8 cellular contexts compared by ENCODE assay signal in the genomic region with DNA sequence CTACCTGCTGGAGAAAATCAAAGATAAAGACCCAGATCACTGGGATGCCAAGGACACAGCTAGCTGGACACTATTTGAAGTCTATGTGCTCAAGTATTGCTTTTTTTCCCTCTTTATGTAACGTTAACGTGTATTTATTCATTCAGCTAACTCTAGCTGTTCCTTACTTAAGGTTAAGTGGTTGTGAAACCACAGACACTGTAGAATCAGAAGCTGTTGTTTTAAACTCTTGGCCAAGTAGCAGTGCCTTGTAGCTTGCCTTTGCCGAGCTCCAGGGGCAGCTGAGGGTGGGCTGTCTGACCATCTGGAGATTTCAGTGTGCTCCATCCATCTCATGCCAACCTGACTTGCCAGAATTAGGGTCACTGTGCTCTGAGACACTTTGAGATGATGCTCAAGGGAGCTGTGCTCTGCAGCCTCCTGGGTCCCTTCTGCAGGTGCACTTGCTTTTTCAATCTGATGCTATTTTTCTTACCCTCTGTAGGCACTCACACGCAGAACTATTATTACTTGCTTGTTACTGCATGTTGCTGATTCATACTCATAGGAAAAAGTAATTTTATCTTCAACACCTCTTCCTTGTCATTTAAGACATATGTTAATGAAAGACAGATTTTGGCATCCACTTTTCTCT.
DNase-seq lines count a peak whose midpoint lies in the region; ATAC-seq, FAIRE-seq and TF ChIP-seq lines count a peak whose summit lies in the region.

No MANE protein-coding gene starts in this region.

- peak overlapping the region; percentile 84 for H3K4me2 ChIP-seq in DOHH2 (ENCODE audit: low read length)

- ATAC-seq in GM19043 (IDR thresholded peaks at IDR 0.05; ENCODE audit: low read depth, unreplicated experiment) (peak; percentile 34), HG03469 (IDR thresholded peaks at IDR 0.05; ENCODE audit: unreplicated experiment) (peak; percentile 22)

- H3K4me3 ChIP-seq in DOHH2 (ENCODE audit: low read length) (peak overlapping the region; percentile 70), choroid plexus epithelial cell (ENCODE audit: low read depth, low read length) (no peak overlapping the region)

- TF ChIP-seq CTCF in DOHH2 (IDR thresholded peaks at IDR 0.05; ENCODE audit: low read depth, low read length, poor library complexity, severe bottlenecking) (no peak), choroid plexus epithelial cell (conservative IDR thresholded peaks at IDR 0.05; ENCODE audit: low read depth, low read length) (no peak), D721Med (IDR thresholded peaks at IDR 0.05; ENCODE audit: insufficient read depth, missing control alignments) (no peak)

- H3K79me2 ChIP-seq in DOHH2 (ENCODE audit: control insufficient read depth, low read length), result no peaks in the 10 kb centered on the region

- H3K9me3 ChIP-seq in DOHH2 (ENCODE audit: control insufficient read depth, insufficient read depth, low read length), result no peaks in the 10 kb centered on the region

- DNase-seq in choroid plexus epithelial cell (ENCODE audit: low read depth) (peak; percentile 47), ACHN (no peak), D721Med (ENCODE audit: insufficient read length, low spot score) (no peak), NCI-H345 treated with DMSO at 0.1 percent for 48 hours (lab: John Stamatoyannopoulos, UW; ENCODE audit: unreplicated experiment) (no peak), cardiac septum (ENCODE audit: low spot score) (no peak)

- H3F3A ChIP-seq in DOHH2 (ENCODE audit: control insufficient read depth, insufficient read depth), result peaks cover 40% of the 10 kb centered on the region

- H3K27me3 ChIP-seq in DOHH2 (ENCODE audit: control insufficient read depth, low read length), result no peaks in the 10 kb centered on the region

- peak overlapping the region; percentile 89 for H3K27ac ChIP-seq in DOHH2 (ENCODE audit: low read depth, low read length)

- no peaks in the 10 kb centered on the region for H4K20me1 ChIP-seq in DOHH2 (ENCODE audit: control insufficient read depth, insufficient read depth, low read depth, low read length)

- peaks cover 8% of the 10 kb centered on the region for H3K36me3 ChIP-seq in DOHH2 (ENCODE audit: control insufficient read depth, low read length)

- peaks cover 75% of the 10 kb centered on the region for H3K4me1 ChIP-seq in DOHH2 (ENCODE audit: control insufficient read depth, low read length)

- in situ Hi-C loops in ACHN (cut with HindIII; ENCODE audit: low pct_ligation_motif_present, low pct_unique_long_range_greater_than_20kb, low sequenced_read_pairs), result no loop called here

- H3K9me2 ChIP-seq in DOHH2 (replicated peaks; ENCODE audit: control insufficient read depth, low read length), result no peaks in the 10 kb centered on the region

- intact Hi-C loops in cardiac septum (cut with DNase I), result no loop called here

- FAIRE-seq in D721Med (lab: Jason Lieb, UNC), result no peak
